In the genomic region with DNA sequence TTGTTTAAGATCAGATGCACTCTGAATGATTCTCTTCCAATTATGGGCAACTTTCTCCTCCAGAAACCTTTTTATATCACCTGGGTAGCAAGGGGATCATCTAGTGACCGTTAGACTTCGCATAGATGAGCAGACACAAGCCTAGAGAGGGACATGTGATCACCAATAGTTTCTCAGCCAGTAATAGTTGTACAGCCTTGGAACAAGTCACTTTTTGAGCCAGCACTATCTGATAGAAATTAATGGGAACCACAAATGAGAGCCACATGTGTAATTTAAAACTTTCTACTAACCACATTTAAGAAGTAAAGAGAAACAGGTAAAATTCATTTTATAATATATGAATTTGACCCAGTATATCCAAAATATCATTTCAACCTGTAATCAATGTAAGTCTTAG, we compare ENCODE assay signal across 1 cellular context.
TF ChIP-seq lines count a peak whose summit lies in the region.

No MANE protein-coding gene starts in this region.

TF ChIP-seq in GM23338, 12 proteins besides CTCF, POLR2A, EP300 and RAD21 (continued from another document):
- no peak for TF ChIP-seq ETS1 (IDR thresholded peaks at IDR 0.05)
- no peak for TF ChIP-seq EZH2 (IDR thresholded peaks at IDR 0.05; ENCODE audit: low read depth, unreplicated experiment)
- TF ChIP-seq POLR2AphosphoS5 (IDR thresholded peaks at IDR 0.05; ENCODE audit: low read depth): no peak
- TF ChIP-seq REST (IDR thresholded peaks at IDR 0.05; ENCODE audit: unreplicated experiment): no peak
- TF ChIP-seq STAT1 (IDR thresholded peaks at IDR 0.05; ENCODE audit: unreplicated experiment): no peak
- no peak for TF ChIP-seq NANOG (IDR thresholded peaks at IDR 0.05; ENCODE audit: borderline replicate concordance)
- TF ChIP-seq ZNF331 (CRISPR knock-in tag; IDR thresholded peaks at IDR 0.05; ENCODE audit: low read depth): no peak
- TF ChIP-seq EZH2phosphoT487 (IDR thresholded peaks at IDR 0.05; ENCODE audit: unreplicated experiment): no peak
